Comparison of ENCODE assay signal across 8 cellular contexts in the genomic region with DNA sequence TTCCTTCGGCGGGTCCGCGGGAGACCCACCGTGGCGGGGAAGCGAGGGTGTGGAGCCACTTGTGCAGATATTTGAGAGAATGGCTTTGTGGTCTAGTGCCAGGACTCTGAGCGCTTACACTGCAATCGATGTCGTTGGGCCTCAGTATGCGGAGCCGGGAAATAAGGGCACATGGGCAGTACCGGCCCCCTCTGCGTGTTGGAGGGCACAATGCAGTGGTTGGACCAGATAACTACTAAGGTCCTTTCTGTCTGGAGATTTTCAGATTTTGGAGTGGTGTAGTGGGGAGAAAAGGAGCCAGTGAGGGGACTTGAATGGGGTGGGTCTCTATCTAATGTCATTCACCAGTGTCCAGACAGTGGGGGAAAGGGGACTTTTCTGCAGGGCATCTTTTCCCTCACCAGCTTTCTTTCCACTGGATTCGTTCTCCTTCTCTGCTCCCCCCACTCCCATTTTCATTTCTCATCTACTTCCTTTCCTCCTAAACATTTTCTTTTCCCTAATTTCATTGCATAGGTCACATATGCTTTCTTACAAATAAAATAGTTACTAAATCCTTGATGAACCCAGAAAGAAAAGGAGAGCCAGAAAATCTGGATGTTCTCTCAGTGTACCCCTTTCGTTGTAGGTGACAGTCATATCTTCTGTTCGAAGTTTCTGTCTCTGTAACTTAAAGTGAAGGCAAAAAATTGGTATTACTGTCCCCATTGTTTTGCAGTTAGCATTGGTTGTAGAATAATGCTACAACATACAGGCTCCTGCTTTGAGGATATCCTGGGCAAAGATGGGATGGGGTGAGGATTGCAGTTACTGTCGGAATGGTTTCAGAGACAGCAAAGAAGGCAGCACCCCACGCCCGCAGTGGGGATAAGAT. TPM values are rescaled to one million over a fixed set of nuclear protein-coding genes. Genes with fewer than 3 reads are reported as not detected.
A peak's percentile ranks its signal among the peaks of the same experiment; 100 is the strongest.
DNase-seq lines count a peak whose midpoint lies in the region; ATAC-seq and TF ChIP-seq lines count a peak whose summit lies in the region.

No MANE protein-coding gene starts in this region.

- peak overlapping the region; percentile 93 for H3K4ac ChIP-seq in trophoblast cell (ENCODE audit: low read depth, low read length)

- H3K4me1 ChIP-seq in trophoblast cell (ENCODE audit: control insufficient read depth in 1 of 2, insufficient read depth in 2 of 2, low read length in 2 of 2), result peaks cover 23 to 46% of the 10 kb centered on the region in 2 experiments

- H3K36me3 ChIP-seq in trophoblast cell (ENCODE audit: control insufficient read depth in 1 of 2, insufficient read depth in 2 of 2, low read length in 2 of 2), result peaks cover 8% of the 10 kb centered on the region in 2 experiments

- H3K23ac ChIP-seq in trophoblast cell (ENCODE audit: low read length), result no peak overlapping the region

- peak overlapping the region; percentile 93 for H3K14ac ChIP-seq in trophoblast cell (ENCODE audit: low read length)

- DNase-seq in activated CD4-positive, alpha-beta T cell treated with anti-CD3 and anti-CD28 coated beads for 36 hours, result no peak
- no peak for DNase-seq in activated CD4-positive, alpha-beta T cell treated with anti-CD3 and anti-CD28 coated beads for 1 hour
- DNase-seq in RPMI7951 (ENCODE audit: low read depth) (peak; percentile 11), epithelial cell of prostate (ENCODE audit: low read depth, low spot score) (no peak), trophoblast cell (peak in 1 of 2 donors; percentile 43), A172 (ENCODE audit: low spot score) (no peak), omental fat pad (ENCODE audit: low spot score) (no peak)

- no peaks in the 10 kb centered on the region for H3K9me3 ChIP-seq in trophoblast cell (ENCODE audit: insufficient read depth, low read depth, low read length)

- peak overlapping the region; percentile 74 for H3K9ac ChIP-seq in trophoblast cell (ENCODE audit: low read length)

- no peak for ATAC-seq in activated CD4-positive, alpha-beta T cell treated with anti-CD3 and anti-CD28 coated beads for 36 hours
- ATAC-seq in omental fat pad (ENCODE audit: low FRiP score), result no peak
- no peak for ATAC-seq in GM21381 (IDR thresholded peaks at IDR 0.05; ENCODE audit: unreplicated experiment)

- CTCF ChIA-PET in activated CD4-positive, alpha-beta T cell treated with anti-CD3 and anti-CD28 coated beads for 36 hours (lab: Charles Lee), result interaction anchor here (1.1 kb wide), 3 partner anchors 13 to 172 kb away, joined by 3 to 5 read pairs (median 5); no protein-coding TSS in a partner anchor

- no peaks in the 10 kb centered on the region for H3K9me3 Mint-ChIP-seq in activated CD4-positive, alpha-beta T cell treated with anti-CD3 and anti-CD28 coated beads for 36 hours (ENCODE audit: low read depth)

- POLR2A ChIA-PET in activated CD4-positive, alpha-beta T cell treated with anti-CD3 and anti-CD28 coated beads for 36 hours (lab: Charles Lee), result interaction anchor here (0.6 to 1.5 kb wide), 5 partner anchors 9 to 580 kb away, joined by 3 to 4 read pairs (median 3); no protein-coding TSS in a partner anchor

- peak overlapping the region; percentile 79 for H4K91ac ChIP-seq in trophoblast cell (ENCODE audit: low read depth, low read length)

- H3K79me1 ChIP-seq in trophoblast cell (ENCODE audit: low read length), result peaks cover 33% of the 10 kb centered on the region

- H3K4me3 Mint-ChIP-seq in activated CD4-positive, alpha-beta T cell treated with anti-CD3 and anti-CD28 coated beads for 36 hours, result peak overlapping the region; percentile 91

- peaks cover 71% of the 10 kb centered on the region for H3K4me1 Mint-ChIP-seq in activated CD4-positive, alpha-beta T cell treated with anti-CD3 and anti-CD28 coated beads for 36 hours

- peak overlapping the region; percentile 82 for H3K4me2 ChIP-seq in trophoblast cell (ENCODE audit: low read length)

- H2AK5ac ChIP-seq in trophoblast cell (ENCODE audit: low read length), result no peak overlapping the region

- peak overlapping the region; percentile 51 for H2BK12ac ChIP-seq in trophoblast cell (ENCODE audit: low read length)

- H2BK120ac ChIP-seq in trophoblast cell (ENCODE audit: insufficient read depth, low read length, poor library complexity), result peak overlapping the region; percentile 52

- H2AFZ ChIP-seq in trophoblast cell (ENCODE audit: insufficient read depth, low read length, poor library complexity), result peak overlapping the region; percentile 23

- peak overlapping the region; percentile 17 for H4K8ac ChIP-seq in trophoblast cell (ENCODE audit: low read depth, low read length)

- peak overlapping the region; percentile 91 for H3K4me3 ChIP-seq in trophoblast cell (ENCODE audit: low read depth, low read length)

- peak overlapping the region; percentile 77 for H3K27ac ChIP-seq in epithelial cell of prostate
- H3K27ac ChIP-seq in trophoblast cell (ENCODE audit: low read depth, low read length), result peak overlapping the region; percentile 96

- H4K12ac ChIP-seq in trophoblast cell (ENCODE audit: low read depth, low read length), result peak overlapping the region; percentile 48

- H3K79me2 ChIP-seq in trophoblast cell (ENCODE audit: control insufficient read depth, insufficient read depth, low read length, poor library complexity), result peaks cover 29% of the 10 kb centered on the region

- peak overlapping the region; percentile 55 for H3K18ac ChIP-seq in trophoblast cell (ENCODE audit: low read length)

- H3K27ac Mint-ChIP-seq in activated CD4-positive, alpha-beta T cell treated with anti-CD3 and anti-CD28 coated beads for 36 hours, result peak overlapping the region; percentile 85

- peak overlapping the region; percentile 97 for H2BK5ac ChIP-seq in trophoblast cell (ENCODE audit: low read depth, low read length, poor library complexity)

- 100% methylated on average over 1 of the region's 20 CpGs for WGBS in trophoblast cell (ENCODE audit: extremely low coverage, insufficient coverage, insufficient read length)

- TF ChIP-seq CTCF in omental fat pad (IDR thresholded peaks at IDR 0.05), result no peak

- no peaks in the 10 kb centered on the region for H3K27me3 ChIP-seq in trophoblast cell (ENCODE audit: insufficient read depth, low read length)

- peaks cover 45% of the 10 kb centered on the region for H3K36me3 Mint-ChIP-seq in activated CD4-positive, alpha-beta T cell treated with anti-CD3 and anti-CD28 coated beads for 36 hours (ENCODE audit: low read depth)

- intact Hi-C loops in activated CD4-positive, alpha-beta T cell treated with anti-CD3 and anti-CD28 coated beads for 36 hours (cut with DNase I, micrococcal nuclease), result loop anchor here (2.0 to 5.0 kb wide), 6 partner anchors 133 to 778 kb away; partner anchors contain the start of genes ANGEL2 (in 1 of the 2), DTL (in 1 of the 2), INTS7 (in 1 of the 2) and LPGAT1 (in 1 of the 2)

- H3K27me3 Mint-ChIP-seq in activated CD4-positive, alpha-beta T cell treated with anti-CD3 and anti-CD28 coated beads for 36 hours, result peaks cover 32% of the 10 kb centered on the region

RNA-seq across cellular contexts. Expression of gene ATF3, which starts 1.4 kb away (rescaled TPM):
- total RNA-seq in activated CD4-positive, alpha-beta T cell treated with anti-CD3 and anti-CD28 coated beads for 36 hours, result 10 to 100 TPM; 40.3 to 44.9 TPM
- 1.2 and 1.4 TPM in 2 replicates for total RNA-seq in RPMI7951 (2014; rRNA removed; shearing (Covaris generic))
- polyA plus RNA-seq in trophoblast cell (2013), result 120 and 125 TPM in 2 replicates
- total RNA-seq in A172 (2014; rRNA removed; shearing (Covaris generic)), result 0.86 and 1.0 TPM in 2 replicates
- total RNA-seq in omental fat pad, result 100 to 1,000 TPM in 1 of 4 donors, 10 to 100 TPM in 3; 41.5 to 229 (median 77.5) TPM

Comparison
In these comparisons a context has a peak if more than half of its experiments do, and no peak if none do; other contexts are left out.
1. RNA of gene ATF3, which starts 1.4 kb away (total RNA-seq): 41.5 to 229 TPM in omental fat pad and 40.3 to 44.9 TPM in activated CD4-positive, alpha-beta T cell treated with anti-CD3 and anti-CD28 coated beads for 36 hours; 1.2 to 1.4 TPM in RPMI7951 and 0.86 to 1.0 TPM in A172; every median in the first group is over 10 times any median in the second.